In the genomic region with DNA sequence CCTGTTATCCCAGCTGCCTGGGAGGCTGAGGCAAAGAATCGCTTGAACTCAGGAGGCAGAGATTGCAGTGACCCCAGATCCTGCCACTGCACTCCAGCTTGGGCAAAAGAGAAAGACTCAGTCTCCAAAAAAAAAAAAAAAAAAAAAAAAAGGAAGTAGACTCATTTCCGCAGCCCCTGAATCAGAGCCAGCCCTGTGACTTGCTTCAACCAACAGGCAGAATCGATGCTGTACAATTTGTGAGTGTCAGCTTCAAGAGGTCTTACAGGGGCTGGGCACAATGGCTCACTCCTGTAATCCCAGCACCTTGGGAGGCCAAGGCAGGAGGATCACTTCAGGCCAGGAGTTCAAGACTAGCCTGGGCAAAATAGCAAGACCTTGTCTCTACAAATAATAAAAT, we compare ENCODE assay signal across 1 cellular context.
TF ChIP-seq lines count a peak whose summit lies in the region.

No MANE protein-coding gene starts in this region.

TF ChIP-seq in HepG2, 621 proteins besides CTCF, POLR2A, EP300 and RAD21:
- TF ChIP-seq, protein P1, sequence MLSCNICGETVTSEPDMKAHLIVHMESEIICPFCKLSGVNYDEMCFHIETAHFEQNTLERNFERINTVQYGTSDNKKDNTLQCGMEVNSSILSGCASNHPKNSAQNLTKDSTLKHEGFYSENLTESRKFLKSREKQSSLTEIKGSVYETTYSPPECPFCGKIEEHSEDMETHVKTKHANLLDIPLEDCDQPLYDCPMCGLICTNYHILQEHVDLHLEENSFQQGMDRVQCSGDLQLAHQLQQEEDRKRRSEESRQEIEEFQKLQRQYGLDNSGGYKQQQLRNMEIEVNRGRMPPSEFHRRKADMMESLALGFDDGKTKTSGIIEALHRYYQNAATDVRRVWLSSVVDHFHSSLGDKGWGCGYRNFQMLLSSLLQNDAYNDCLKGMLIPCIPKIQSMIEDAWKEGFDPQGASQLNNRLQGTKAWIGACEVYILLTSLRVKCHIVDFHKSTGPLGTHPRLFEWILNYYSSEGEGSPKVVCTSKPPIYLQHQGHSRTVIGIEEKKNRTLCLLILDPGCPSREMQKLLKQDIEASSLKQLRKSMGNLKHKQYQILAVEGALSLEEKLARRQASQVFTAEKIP (CRISPR knock-in tag; IDR thresholded peaks at IDR 0.05; ENCODE audit: borderline replicate concordance), result no peak
- no peak for TF ChIP-seq MED13 (CRISPR knock-in tag; IDR thresholded peaks at IDR 0.05)
- TF ChIP-seq TBP (CRISPR knock-in tag; IDR thresholded peaks at IDR 0.05), result no peak
- TF ChIP-seq RBAK (CRISPR knock-in tag; IDR thresholded peaks at IDR 0.05), result no peak
- no peak for TF ChIP-seq ISL2 (CRISPR knock-in tag; IDR thresholded peaks at IDR 0.05)
- no peak for TF ChIP-seq GABPB1 (CRISPR knock-in tag; IDR thresholded peaks at IDR 0.05)
- TF ChIP-seq JARID2 (CRISPR knock-in tag; IDR thresholded peaks at IDR 0.05; ENCODE audit: insufficient replicate concordance), result no peak
- no peak for TF ChIP-seq ZNF570 (CRISPR knock-in tag; IDR thresholded peaks at IDR 0.05; ENCODE audit: borderline replicate concordance)
TF ChIP-seq in HepG2: peak in this region for 0.
